In genomic region chr13:36801035-36801434, GRCh38 we compare ENCODE assay signal across 19 cellular contexts. TPM values are rescaled to one million over a fixed set of nuclear protein-coding genes. Genes with fewer than 3 reads are reported as not detected.
A peak's percentile ranks its signal among the peaks of the same experiment; 100 is the strongest.
DNase-seq lines count a peak whose midpoint lies in the region; ATAC-seq and TF ChIP-seq lines count a peak whose summit lies in the region.
"Had no signal": no experiment of that assay in that cellular context is flagged by ENCODE, and none has a peak within 500 bp of the region (broad histone marks: within the 10 kb centered on the region; RNA-seq: fewer than 3 reads in every experiment).

No MANE protein-coding gene starts in this region.

- no peaks in the 10 kb centered on the region for H3K9me3 ChIP-seq in testis
- H3K9me3 ChIP-seq: A549, Caco-2 had no signal

- H3K36me3 ChIP-seq in testis (ENCODE audit: low read depth, missing control alignments) = no peaks in the 10 kb centered on the region

- ATAC-seq in HG02870 (IDR thresholded peaks at IDR 0.05; ENCODE audit: unreplicated experiment) = no peak
- ATAC-seq: A549, K562, Panc1, SK-N-SH treated with all-trans-retinoic acid at 6 μM for 48 hours had no signal

- H3K27ac ChIP-seq in testis = no peak overlapping the region
- H3K27ac ChIP-seq: A549, GM23248, HL-60 had no signal

- intact Hi-C loops in testis (cut with DNase I; ENCODE audit: low total_unique reads) = no loop called here

- no peak for TF ChIP-seq POLR2A in testis (IDR thresholded peaks at IDR 0.05)

- H3K4me3 ChIP-seq in testis = no peak overlapping the region
- H3K4me3 ChIP-seq: A549, GM23248, K562 had no signal

- H3K27me3 ChIP-seq in testis = no peaks in the 10 kb centered on the region

- DNase-seq in NCI-H2029 treated with DMSO at 0.1 percent for 48 hours (lab: John Stamatoyannopoulos, UW) = peak; percentile 9
- no peak for DNase-seq in NCI-H2029 (lab: John Stamatoyannopoulos, UW)
- DNase-seq in D341Med (ENCODE audit: low spot score) = peak; percentile 54
- peak; percentile 16 for DNase-seq in NCI-H345 treated with DMSO at 0.1 percent for 48 hours (lab: John Stamatoyannopoulos, UW; ENCODE audit: unreplicated experiment)
- peak; percentile 11 for DNase-seq in kidney glomerular epithelial cell (lab: John Stamatoyannopoulos, UW)
- DNase-seq in NCI-H2081 treated with DMSO at 0.1 percent for 48 hours (lab: John Stamatoyannopoulos, UW) = no peak
- DNase-seq in testis = no peak
- DNase-seq: Caco-2, GF-D8, GM23248, NCI-H1105, NCI-H2107, SHP77 had no signal

- H3K4me1 ChIP-seq in testis = no peaks in the 10 kb centered on the region
- H3K4me1 ChIP-seq: A549, Caco-2 had no signal

- WGBS in testis, 2 donors = 59 to 60% methylated on average over 3 of the region's 3 CpGs

- TF ChIP-seq CTCF in testis (IDR thresholded peaks at IDR 0.05) = no peak

RNA-seq across cellular contexts. Expression of gene RFXAP, which starts 18.0 kb away (rescaled TPM):
- 10 to 100 TPM in 1 of 2 donors, 1 to 10 TPM in 1; 6.6 to 11.1 TPM for total RNA-seq in testis
- polyA plus RNA-seq in testis (ENCODE audit: insufficient read depth, low read depth, low replicate concordance) = 10.3 TPM

Comparison
In these comparisons a context has a peak if more than half of its experiments do, and no peak if none do; other contexts are left out.
1. DNase-seq: peak in NCI-H2029 treated with DMSO at 0.1 percent for 48 hours (single experiment), D341Med (single experiment), NCI-H345 treated with DMSO at 0.1 percent for 48 hours (single experiment) and kidney glomerular epithelial cell (single experiment); none in NCI-H2029 (single experiment), NCI-H2081 treated with DMSO at 0.1 percent for 48 hours (single experiment) and testis (single experiment).